8 cellular contexts compared by ENCODE assay signal in the genomic region with DNA sequence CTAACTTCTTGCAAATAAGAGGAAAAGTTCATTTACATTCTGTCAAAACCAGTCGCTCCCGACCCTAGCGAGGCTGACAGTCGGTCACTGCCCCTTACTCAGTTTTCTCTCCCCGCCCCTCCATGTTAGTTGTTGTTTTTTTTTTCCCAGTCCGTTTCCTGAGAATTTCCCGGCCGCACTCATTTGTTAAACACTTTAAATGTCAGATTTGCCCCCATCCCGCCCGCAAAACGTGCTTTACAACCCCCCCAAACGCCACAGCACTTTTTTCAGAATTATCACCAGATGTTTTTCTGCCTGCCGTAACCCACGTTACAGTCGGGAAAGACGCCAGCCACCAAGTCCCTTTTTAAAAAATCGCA.
DNase-seq lines count a peak whose midpoint lies in the region; ATAC-seq, FAIRE-seq and TF ChIP-seq lines count a peak whose summit lies in the region.

No MANE protein-coding gene starts in this region.

- H3K4me1 ChIP-seq in cardiac muscle cell (ENCODE audit: low read depth): peaks cover 10% of the 10 kb centered on the region
- H3K4me1 ChIP-seq in ascending aorta: no peaks in the 10 kb centered on the region
- no peaks in the 10 kb centered on the region for H3K4me1 ChIP-seq in lower lobe of right lung
- H3K4me1 ChIP-seq in upper lobe of right lung: no peaks in the 10 kb centered on the region

- H3K9me3 ChIP-seq in cardiac muscle cell (ENCODE audit: low read depth): no peaks in the 10 kb centered on the region
- no peaks in the 10 kb centered on the region for H3K9me3 ChIP-seq in ascending aorta
- H3K9me3 ChIP-seq in lower lobe of right lung: no peaks in the 10 kb centered on the region
- H3K9me3 ChIP-seq in upper lobe of right lung: no peaks in the 10 kb centered on the region

- H3K27me3 ChIP-seq in cardiac muscle cell: peaks cover 62% of the 10 kb centered on the region
- H3K27me3 ChIP-seq in ascending aorta: no peaks in the 10 kb centered on the region
- H3K27me3 ChIP-seq in lower lobe of right lung (ENCODE audit: low read depth): peaks cover 29% of the 10 kb centered on the region
- peaks cover 20% of the 10 kb centered on the region for H3K27me3 ChIP-seq in upper lobe of right lung

- TF ChIP-seq POLR2A in H54 (IDR thresholded peaks at IDR 0.05; ENCODE audit: low read depth, low read length): no peak

- intact Hi-C loops in Right ventricle myocardium superior (cut with DNase I): no loop called here
- intact Hi-C loops in ascending aorta (cut with DNase I): no loop called here
- intact Hi-C loops in lower lobe of right lung (cut with DNase I): no loop called here
- intact Hi-C loops in upper lobe of right lung (cut with DNase I): no loop called here

- ATAC-seq in Right ventricle myocardium superior (ENCODE audit: poor library complexity) (no peak), lower lobe of right lung (no peak), upper lobe of right lung (no peak)

- H3K36me3 ChIP-seq in cardiac muscle cell: no peaks in the 10 kb centered on the region
- H3K36me3 ChIP-seq in ascending aorta: no peaks in the 10 kb centered on the region
- H3K36me3 ChIP-seq in lower lobe of right lung: no peaks in the 10 kb centered on the region
- no peaks in the 10 kb centered on the region for H3K36me3 ChIP-seq in upper lobe of right lung

- DNase-seq in cardiac muscle cell (ENCODE audit: low read depth in 1 of 2, low spot score in 1 of 2): peak in 1 of 2 donors; percentile 34
- no peak for DNase-seq in Right ventricle myocardium superior
- no peak for DNase-seq in ascending aorta (ENCODE audit: low spot score in 2 of 2)
- DNase-seq in lower lobe of right lung: no peak
- DNase-seq in upper lobe of right lung: no peak
- no peak for DNase-seq in stimulated activated CD4-positive, alpha-beta T cell treated with anti-CD3 and anti-CD28 coated beads, Interleukin-2, amount 100 ng/mL, for 48 hours
- no peak for DNase-seq in mesenteric fat pad (ENCODE audit: low spot score)
- no peak for DNase-seq in H54 (ENCODE audit: insufficient read length, low spot score)

- peak overlapping the region; percentile 80 for H3K27ac ChIP-seq in cardiac muscle cell
- H3K27ac ChIP-seq in ascending aorta: peak overlapping the region; percentile 28 to 52
- peak overlapping the region; percentile 64 for H3K27ac ChIP-seq in lower lobe of right lung
- H3K27ac ChIP-seq in upper lobe of right lung: no peak overlapping the region

- H3K4me3 ChIP-seq in cardiac muscle cell: peak overlapping the region; percentile 73
- H3K4me3 ChIP-seq in ascending aorta: peak overlapping the region; percentile 55 to 71
- H3K4me3 ChIP-seq in lower lobe of right lung: peak overlapping the region; percentile 58
- H3K4me3 ChIP-seq in upper lobe of right lung: peak overlapping the region; percentile 51

- no peak for FAIRE-seq in H54 (lab: Jason Lieb, UNC)

- TF ChIP-seq CTCF in cardiac muscle cell (IDR thresholded peaks at IDR 0.05; ENCODE audit: low read depth, low read length) (no peak), ascending aorta (IDR thresholded peaks at IDR 0.05) (no peak), lower lobe of right lung (IDR thresholded peaks at IDR 0.05) (no peak), upper lobe of right lung (IDR thresholded peaks at IDR 0.05) (no peak)
